1 cellular context compared by ENCODE assay signal in the genomic region with DNA sequence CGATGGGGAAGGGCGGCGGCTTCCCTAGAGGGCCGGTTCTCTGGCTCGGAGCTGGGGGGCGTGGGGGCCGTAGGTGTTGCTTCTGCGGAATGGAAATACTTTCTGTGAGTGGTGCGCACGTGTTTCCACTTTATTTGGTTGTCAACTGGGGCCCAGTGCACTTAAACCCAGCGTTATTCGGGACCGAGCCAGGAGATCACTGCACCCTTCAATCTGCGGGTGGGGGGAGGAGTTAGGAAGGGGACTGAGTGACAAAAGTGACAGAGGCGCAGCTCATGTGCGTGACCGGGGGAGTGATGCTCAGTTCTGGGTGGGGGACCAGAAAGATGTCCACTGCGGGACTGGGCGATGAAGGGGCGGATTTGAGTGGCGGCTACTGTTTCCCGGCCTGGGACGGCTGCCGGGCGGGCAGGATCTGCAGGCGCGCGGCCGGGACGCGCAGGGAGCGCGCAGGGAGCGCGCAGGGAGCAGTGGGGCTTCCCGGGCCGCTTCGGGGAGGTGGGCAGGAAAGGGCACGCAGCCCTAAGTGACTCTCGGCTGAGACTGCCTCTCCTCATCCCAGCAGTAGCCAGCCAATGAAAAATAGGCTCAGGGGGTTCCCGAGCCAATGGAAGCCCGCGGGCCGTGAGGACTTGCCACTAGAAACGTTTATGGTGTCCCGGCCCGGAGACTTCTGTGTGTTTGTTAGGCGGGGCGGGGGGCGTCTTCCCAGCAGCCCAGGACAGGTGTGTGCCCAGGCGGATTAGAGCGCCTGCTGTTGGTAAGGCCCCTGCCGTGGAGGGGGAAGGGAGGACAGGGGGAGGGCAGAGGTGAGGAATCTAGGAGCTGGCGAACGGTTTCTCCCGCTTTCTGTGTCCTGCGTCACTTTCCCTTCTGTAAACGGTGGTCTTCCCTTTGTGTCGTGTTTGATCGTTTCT.
TF ChIP-seq lines count a peak whose summit lies in the region.

No MANE protein-coding gene starts in this region.

TF ChIP-seq in WTC11, 78 proteins besides CTCF, POLR2A, EP300 and RAD21 (continued from another document):
- TF ChIP-seq, protein P1, sequence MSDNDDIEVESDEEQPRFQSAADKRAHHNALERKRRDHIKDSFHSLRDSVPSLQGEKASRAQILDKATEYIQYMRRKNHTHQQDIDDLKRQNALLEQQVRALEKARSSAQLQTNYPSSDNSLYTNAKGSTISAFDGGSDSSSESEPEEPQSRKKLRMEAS (CRISPR knock-in tag; IDR thresholded peaks at IDR 0.05): peak; percentile 49; the same call in 1 of the 2 replicates
- TF ChIP-seq HMGXB4 (CRISPR knock-in tag; IDR thresholded peaks at IDR 0.05) (peak; percentile 17; the same call in 1 of the 2 replicates), ZNF219 (CRISPR knock-in tag; IDR thresholded peaks at IDR 0.05; ENCODE audit: borderline replicate concordance) (peak; percentile 59; the same call in 1 of the 2 replicates), TEAD1 (CRISPR knock-in tag; IDR thresholded peaks at IDR 0.05) (peak; percentile 89), FOXP1 (CRISPR knock-in tag; IDR thresholded peaks at IDR 0.05; ENCODE audit: borderline replicate concordance) (no peak)
- TF ChIP-seq, protein P2, sequence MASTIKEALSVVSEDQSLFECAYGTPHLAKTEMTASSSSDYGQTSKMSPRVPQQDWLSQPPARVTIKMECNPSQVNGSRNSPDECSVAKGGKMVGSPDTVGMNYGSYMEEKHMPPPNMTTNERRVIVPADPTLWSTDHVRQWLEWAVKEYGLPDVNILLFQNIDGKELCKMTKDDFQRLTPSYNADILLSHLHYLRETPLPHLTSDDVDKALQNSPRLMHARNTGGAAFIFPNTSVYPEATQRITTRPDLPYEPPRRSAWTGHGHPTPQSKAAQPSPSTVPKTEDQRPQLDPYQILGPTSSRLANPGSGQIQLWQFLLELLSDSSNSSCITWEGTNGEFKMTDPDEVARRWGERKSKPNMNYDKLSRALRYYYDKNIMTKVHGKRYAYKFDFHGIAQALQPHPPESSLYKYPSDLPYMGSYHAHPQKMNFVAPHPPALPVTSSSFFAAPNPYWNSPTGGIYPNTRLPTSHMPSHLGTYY (CRISPR knock-in tag; IDR thresholded peaks at IDR 0.05): no peak
